ENCODE assay signal across 14 cellular contexts in the genomic region with DNA sequence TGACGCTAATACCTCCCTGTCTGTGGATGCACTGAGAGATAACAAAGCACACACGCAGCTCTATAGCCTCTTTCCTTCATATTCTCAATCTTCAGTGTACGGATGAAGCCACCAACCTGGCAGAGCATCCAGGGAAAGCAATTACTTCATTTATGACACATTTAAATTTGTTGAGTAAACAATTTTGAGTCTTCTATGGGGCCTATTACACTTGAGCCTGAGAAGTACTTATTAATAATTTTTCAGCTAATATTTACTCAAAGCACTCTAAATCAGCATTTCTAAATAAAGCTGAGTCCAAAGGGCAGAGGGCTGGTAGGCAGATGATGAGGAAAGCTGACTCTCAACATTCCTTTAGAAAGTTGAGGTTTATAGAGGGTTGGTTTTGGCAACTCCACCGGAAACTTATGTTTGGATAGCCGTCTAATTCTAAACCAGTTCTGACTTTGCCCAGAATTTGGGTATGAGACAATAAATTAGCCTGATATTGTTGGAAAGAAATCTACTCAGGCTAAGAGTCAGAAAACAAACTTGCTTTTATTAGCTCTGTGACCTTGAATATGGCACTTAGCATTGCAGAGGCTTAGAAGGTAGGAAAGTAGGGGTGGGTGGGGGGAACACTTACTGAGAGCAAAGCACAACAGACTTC.
DNase-seq lines count a peak whose midpoint lies in the region; ATAC-seq, FAIRE-seq and TF ChIP-seq lines count a peak whose summit lies in the region.
"Had no signal": no experiment of that assay in that cellular context is flagged by ENCODE, and none has a peak within 500 bp of the region (broad histone marks: within the 10 kb centered on the region; RNA-seq: fewer than 3 reads in every experiment).

No MANE protein-coding gene starts in this region.

- TF ChIP-seq POLR2A in right lobe of liver (IDR thresholded peaks at IDR 0.05), result no peak

- H3K36me3 ChIP-seq in left ventricle myocardium inferior, result no peaks in the 10 kb centered on the region
- no peaks in the 10 kb centered on the region for H3K36me3 ChIP-seq in bronchial epithelial cell (ENCODE audit: control insufficient read depth, insufficient read depth, low read length)
- H3K36me3 ChIP-seq in right lobe of liver, result no peaks in the 10 kb centered on the region

- ATAC-seq in right cardiac atrium, result peak; percentile 67 to 80
- ATAC-seq in right lobe of liver, result peak; percentile 46 to 88 (median 70)
- no peak for ATAC-seq in HG02852 (IDR thresholded peaks at IDR 0.05; ENCODE audit: unreplicated experiment)
- ATAC-seq: activated T-cell treated with anti-CD3 and anti-CD28 coated beads, Interleukin-2, amount 50 U/mL, for 72 hours; WTC11 had no signal

- TF ChIP-seq CTCF in left ventricle myocardium inferior (IDR thresholded peaks at IDR 0.05; ENCODE audit: borderline replicate concordance) (no peak), bronchial epithelial cell (IDR thresholded peaks at IDR 0.05; ENCODE audit: insufficient read depth, low read length, severe bottlenecking) (no peak), right lobe of liver (IDR thresholded peaks at IDR 0.05) (no peak)

- H3K4me1 ChIP-seq in right cardiac atrium (ENCODE audit: control insufficient read depth, insufficient read depth, low read length) (no peaks in the 10 kb centered on the region), left ventricle myocardium inferior (peaks cover 19% of the 10 kb centered on the region), right lobe of liver (peaks cover 0 to 8% (median 0%) of the 10 kb centered on the region in 4 donors)

- intact Hi-C loops in right cardiac atrium (cut with DNase I) (no loop called here), left ventricle myocardium inferior (cut with micrococcal nuclease) (no loop called here), right lobe of liver (cut with DNase I) (no loop called here)

- H3K27me3 ChIP-seq in right cardiac atrium (ENCODE audit: control insufficient read depth, insufficient read depth) (no peaks in the 10 kb centered on the region), left ventricle myocardium inferior (ENCODE audit: low read depth) (no peaks in the 10 kb centered on the region), bronchial epithelial cell (ENCODE audit: control insufficient read depth, insufficient read depth, low read length) (no peaks in the 10 kb centered on the region), right lobe of liver (no peaks in the 10 kb centered on the region)

- no peak for FAIRE-seq in bronchial epithelial cell (lab: Jason Lieb, UNC)
- FAIRE-seq: RCC 7860 had no signal

- H3K4me3 ChIP-seq in right cardiac atrium (ENCODE audit: low read length) (no peak overlapping the region), left ventricle myocardium inferior (no peak overlapping the region), bronchial epithelial cell (ENCODE audit: low read depth, low read length) (no peak overlapping the region), right lobe of liver (no peak overlapping the region)

- H3K9me3 ChIP-seq in right cardiac atrium (ENCODE audit: control insufficient read depth, low read length), result no peaks in the 10 kb centered on the region
- peaks cover 8% of the 10 kb centered on the region for H3K9me3 ChIP-seq in left ventricle myocardium inferior (replicated peaks)
- H3K9me3 ChIP-seq in right lobe of liver, result no peaks in the 10 kb centered on the region

- WGBS in right cardiac atrium, result 39% methylated on average over 5 of the region's 5 CpGs
- 15% methylated on average over 5 of the region's 5 CpGs for WGBS in right lobe of liver (ENCODE audit: insufficient coverage, low coverage, low lambda C conversion rate, missing lambda C conversion rate)

- DNase-seq in right cardiac atrium (no peak), left ventricle myocardium inferior (no peak), bronchial epithelial cell (ENCODE audit: low read depth) (peak; percentile 59), right lobe of liver (no peak), RKO (ENCODE audit: low spot score) (no peak), HuH-7.5 (ENCODE audit: low spot score) (no peak), anterior cingulate cortex (lab: John Stamatoyannopoulos, UW) (no peak)
- DNase-seq: activated T-cell treated with anti-CD3 and anti-CD28 coated beads, Interleukin-2, amount 50 U/mL, for 72 hours; cortex of kidney; natural killer cell; stimulated activated CD4-positive, alpha-beta T cell treated with anti-CD3 and anti-CD28 coated beads, Interleukin-4, amount 100 ng/mL, for 1 hour had no signal

- H3K27ac ChIP-seq in right cardiac atrium (ENCODE audit: low read length) (no peak overlapping the region), left ventricle myocardium inferior (replicated peaks) (no peak overlapping the region), right lobe of liver (no peak overlapping the region)
